ENCODE assay signal across 2 cellular contexts in genomic region chr1:18062180-18062579, GRCh38.
TF ChIP-seq lines count a peak whose summit lies in the region.

No MANE protein-coding gene starts in this region.

TF ChIP-seq in HCT116, 20 proteins besides CTCF, POLR2A, EP300 and RAD21:
- peak; percentile 70 for TF ChIP-seq REST (IDR thresholded peaks at IDR 0.05; ENCODE audit: low read depth)
- no peak for TF ChIP-seq ZNF274 (IDR thresholded peaks at IDR 0.05; ENCODE audit: low read depth, low read length)
- no peak for TF ChIP-seq CBX3 (IDR thresholded peaks at IDR 0.05; ENCODE audit: low read depth)
- no peak for TF ChIP-seq POLR2AphosphoS5 (IDR thresholded peaks at IDR 0.05; ENCODE audit: low read depth, low read length)
TF ChIP-seq in HCT116: peak in this region for 1.

TF ChIP-seq in PFSK-1, 5 proteins besides CTCF, POLR2A, EP300 and RAD21:
- TF ChIP-seq REST (IDR thresholded peaks at IDR 0.05; ENCODE audit: insufficient read depth in 1 of 2, low read depth in 2 of 2, low read length in 2 of 2) = peak; percentile 75 to 92
- TF ChIP-seq SIN3A (IDR thresholded peaks at IDR 0.05; ENCODE audit: borderline replicate concordance, insufficient read depth, low read length) = no peak
